Comparison of ENCODE assay signal across 8 cellular contexts in genomic region chr20:59207742-59208357, GRCh38. TPM values are rescaled to one million over a fixed set of nuclear protein-coding genes. Genes with fewer than 3 reads are reported as not detected.
A peak's percentile ranks its signal among the peaks of the same experiment; 100 is the strongest.
DNase-seq lines count a peak whose midpoint lies in the region; ATAC-seq and TF ChIP-seq lines count a peak whose summit lies in the region.

No MANE protein-coding gene starts in this region.

- H4K20me1 ChIP-seq in BLaER1 treated with 17β-estradiol and CSF1 and Interleukin-3, amounts not matched to agents 10 nM and 100 nM = no peaks in the 10 kb centered on the region

- no peaks in the 10 kb centered on the region for H3K27me3 ChIP-seq in BLaER1 treated with 17β-estradiol and CSF1 and Interleukin-3, amounts not matched to agents 10 nM and 100 nM
- H3K27me3 ChIP-seq in right cardiac atrium (ENCODE audit: control insufficient read depth, insufficient read depth) = no peaks in the 10 kb centered on the region

- WGBS in right cardiac atrium = 84% methylated on average over 2 of the region's 2 CpGs

- no peak overlapping the region for H3K9ac ChIP-seq in BLaER1 treated with 17β-estradiol and CSF1 and Interleukin-3, amounts not matched to agents 10 nM and 100 nM

- no peak overlapping the region for H3K27ac ChIP-seq in BLaER1 treated with 17β-estradiol and CSF1 and Interleukin-3, amounts not matched to agents 10 nM and 100 nM
- H3K27ac ChIP-seq in right cardiac atrium (ENCODE audit: low read length) = no peak overlapping the region

- no peaks in the 10 kb centered on the region for H3K9me3 ChIP-seq in BLaER1 treated with 17β-estradiol and CSF1 and Interleukin-3, amounts not matched to agents 10 nM and 100 nM (replicated peaks in 1 of 11)
- no peaks in the 10 kb centered on the region for H3K9me3 ChIP-seq in right cardiac atrium (ENCODE audit: control insufficient read depth, low read length)

- intact Hi-C loops in right cardiac atrium (cut with DNase I) = no loop called here

- H3K4me3 ChIP-seq in BLaER1 treated with 17β-estradiol and CSF1 and Interleukin-3, amounts not matched to agents 10 nM and 100 nM = no peak overlapping the region
- H3K4me3 ChIP-seq in right cardiac atrium (ENCODE audit: low read length) = no peak overlapping the region

- ATAC-seq in GM21723 (IDR thresholded peaks at IDR 0.05; ENCODE audit: unreplicated experiment) (peak; percentile 57), right cardiac atrium (peak; percentile 61 to 73), HG03159 (IDR thresholded peaks at IDR 0.05; ENCODE audit: unreplicated experiment) (no peak), GM18861 (IDR thresholded peaks at IDR 0.05; ENCODE audit: unreplicated experiment) (no peak)

- peak overlapping the region; percentile 14 to 76 (median 52); a peak in 21 of 22 replicates for H3K4me2 ChIP-seq in BLaER1 treated with 17β-estradiol and CSF1 and Interleukin-3, amounts not matched to agents 10 nM and 100 nM

- peaks cover 10 to 23% (median 18%) of the 10 kb centered on the region in 10 experiments; a peak in 19 of 20 replicates for H3K4me1 ChIP-seq in BLaER1 treated with 17β-estradiol and CSF1 and Interleukin-3, amounts not matched to agents 10 nM and 100 nM
- H3K4me1 ChIP-seq in right cardiac atrium (ENCODE audit: control insufficient read depth, insufficient read depth, low read length) = no peaks in the 10 kb centered on the region

- DNase-seq in activated T-helper 9 cell treated with anti-CD3 and anti-CD28 coated beads, Interleukin-2, amount 50 U/mL, for 16 hours (ENCODE audit: low read depth) = peak; percentile 62
- DNase-seq in right cardiac atrium = peak; percentile 40 to 73 (median 67)
- DNase-seq in stimulated activated CD4-positive, alpha-beta T cell treated with anti-CD3 and anti-CD28 coated beads, Interleukin-2, amount 100 ng/mL, for 24 hours = peak; percentile 83 to 89

- no peaks in the 10 kb centered on the region for H3K36me3 ChIP-seq in BLaER1 treated with 17β-estradiol and CSF1 and Interleukin-3, amounts not matched to agents 10 nM and 100 nM

TF ChIP-seq in PFSK-1, 5 proteins besides CTCF, POLR2A, EP300 and RAD21:
- TF ChIP-seq SIN3A (IDR thresholded peaks at IDR 0.05; ENCODE audit: borderline replicate concordance, insufficient read depth, low read length) (no peak), FOXP2 (optimal IDR thresholded peaks at IDR 0.05; ENCODE audit: borderline replicate concordance, extremely low read depth, extremely low read length, insufficient read depth) (peak; percentile 22), TAF1 (IDR thresholded peaks at IDR 0.05; ENCODE audit: borderline replicate concordance, insufficient read depth, low read length) (no peak), REST (IDR thresholded peaks at IDR 0.05; ENCODE audit: insufficient read depth in 1 of 2, low read depth in 2 of 2, low read length in 2 of 2) (no peak), POLR2AphosphoS5 (IDR thresholded peaks at IDR 0.05; ENCODE audit: low read depth, low read length) (no peak)

RNA-seq across cellular contexts. Expression of gene ZNF831, which starts 44.2 kb away (rescaled TPM):
- not detected for polyA plus RNA-seq in PFSK-1 (2012; ENCODE audit: insufficient read length, low read depth)
- total RNA-seq in right cardiac atrium = under 1 TPM; 0.06 to 0.18 (median 0.16) TPM
- 0.05 TPM for polyA plus RNA-seq in right cardiac atrium

Comparison
In these comparisons a context has a peak if more than half of its experiments do, and no peak if none do; other contexts are left out.
1. ATAC-seq: peak in GM21723 (single experiment) and right cardiac atrium (2 of 2); none in HG03159 (single experiment) and GM18861 (single experiment).
2. Peak in every context shown above with its lines, with median percentiles within 50 percentile points of each other: DNase-seq.